Comparison of ENCODE assay signal across 17 cellular contexts in the genomic region with DNA sequence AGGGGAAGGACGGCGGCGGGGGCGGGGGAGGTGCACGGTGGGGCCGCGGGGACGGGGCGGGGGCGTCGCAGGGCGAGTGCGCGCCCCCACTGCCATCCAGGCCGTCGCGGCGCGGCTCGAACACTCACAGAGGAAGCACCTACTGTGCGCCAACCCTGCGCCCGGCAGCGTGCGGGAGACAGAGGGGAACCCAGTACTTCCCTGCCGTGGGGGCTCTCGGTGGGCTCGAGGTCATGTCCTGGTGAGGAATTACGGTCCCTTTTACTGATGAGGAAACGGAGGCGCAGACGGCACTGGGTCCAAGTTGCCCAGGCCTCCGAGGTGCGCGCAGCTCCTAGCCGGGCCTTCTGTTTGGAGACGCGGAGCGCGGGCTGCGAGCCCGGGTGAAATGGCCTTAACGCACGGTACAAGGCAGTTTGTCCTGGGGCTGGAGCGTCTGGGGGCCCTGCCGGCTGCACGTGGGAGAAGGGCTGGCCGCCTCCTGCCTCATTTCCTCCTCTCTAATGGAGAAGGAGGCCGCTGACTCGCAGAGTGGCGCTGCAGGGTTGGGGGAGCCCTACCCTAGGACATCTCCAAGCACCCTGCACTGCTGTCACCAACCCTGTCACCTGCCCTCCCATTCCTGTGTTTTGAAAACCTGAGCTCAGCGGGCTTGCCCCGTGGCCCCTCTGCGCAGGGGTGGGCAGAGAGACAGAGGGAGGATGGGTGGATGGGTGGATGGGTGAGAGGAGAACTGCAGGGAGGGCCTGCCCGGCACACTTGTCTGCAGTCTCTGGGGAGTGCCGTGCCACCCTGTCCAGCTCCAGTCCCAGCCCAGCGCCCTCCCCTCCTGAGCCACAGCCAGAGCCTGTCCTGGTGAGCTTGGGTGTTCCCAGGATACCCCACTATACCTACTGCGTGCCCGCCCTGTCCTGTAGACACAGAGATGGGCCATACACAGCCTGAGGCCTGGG.
DNase-seq lines count a peak whose midpoint lies in the region; FAIRE-seq and TF ChIP-seq lines count a peak whose summit lies in the region.
"Had no signal": no experiment of that assay in that cellular context is flagged by ENCODE, and none has a peak within 500 bp of the region (broad histone marks: within the 10 kb centered on the region; RNA-seq: fewer than 3 reads in every experiment).

No MANE protein-coding gene starts in this region.

- TF ChIP-seq POLR2A in H1 (IDR thresholded peaks at IDR 0.05; ENCODE audit: control extremely low read depth in 1 of 2, low read depth in 2 of 2, low read length in 2 of 2): no peak

- H3K79me2 ChIP-seq in H1 (ENCODE audit: control insufficient read depth in 1 of 2, insufficient read depth in 2 of 2, low read length in 2 of 2): no peaks in the 10 kb centered on the region

- H3K18ac ChIP-seq in H1 (ENCODE audit: extremely low read depth, low read length): peak overlapping the region; percentile 36; the same call in 1 of the 2 replicates

- H3K36me3 Mint-ChIP-seq in nephron progenitor cell (ENCODE audit: low read depth): no peaks in the 10 kb centered on the region
- H3K36me3 Mint-ChIP-seq: IgD-negative memory B cell had no signal

- H3K9me3 Mint-ChIP-seq in nephron progenitor cell: peaks cover 12% of the 10 kb centered on the region
- H3K9me3 Mint-ChIP-seq: IgD-negative memory B cell had no signal

- H3K23me2 ChIP-seq in H1 (ENCODE audit: low read depth, low read length): peaks cover 14% of the 10 kb centered on the region; the same call in 1 of the 2 replicates

- H3K36me3 ChIP-seq in BLaER1: no peaks in the 10 kb centered on the region
- H3K36me3 ChIP-seq in HUES6 (ENCODE audit: control insufficient read depth, insufficient read depth, low read length): no peaks in the 10 kb centered on the region
- no peaks in the 10 kb centered on the region for H3K36me3 ChIP-seq in H1 (ENCODE audit: control insufficient read depth in 2 of 4, insufficient read depth in 4 of 4, low read length in 3 of 4)
- H3K36me3 ChIP-seq: neutrophil had no signal

- H3K27me3 ChIP-seq in BLaER1 (peaks cover 22% of the 10 kb centered on the region), HUES6 (ENCODE audit: control insufficient read depth, insufficient read depth, low read length) (peaks cover 54% of the 10 kb centered on the region), H1 (replicated peaks in 1 of 4; ENCODE audit: control insufficient read depth in 3 of 4, extremely low read depth in 1 of 4, insufficient read depth in 3 of 4, low read length in 3 of 4) (peaks cover 7 to 40% (median 27%) of the 10 kb centered on the region in 4 experiments)

- POLR2A ChIA-PET in H1 (lab: Charles Lee; ENCODE audit: partially characterized antibody): interaction anchor here (0.7 to 2.0 kb wide), 3 partner anchors 9 to 92 kb away, joined by 3 to 6 read pairs (median 3); no protein-coding TSS in a partner anchor

- TF ChIP-seq CTCF in H1 (IDR thresholded peaks at IDR 0.05; ENCODE audit: control extremely low read depth in 1 of 3, insufficient read depth in 1 of 3, low read depth in 1 of 3, low read length in 3 of 3) (no peak), nephron progenitor cell (IDR thresholded peaks at IDR 0.05) (no peak)

- H2AK5ac ChIP-seq in H1 (ENCODE audit: low read depth, low read length): peak overlapping the region; percentile 14; the same call in 1 of the 2 replicates

- H3K27me3 Mint-ChIP-seq in nephron progenitor cell (ENCODE audit: low read depth, poor library complexity): peaks cover 82% of the 10 kb centered on the region

- H3K4ac ChIP-seq in H1 (replicated peaks; ENCODE audit: insufficient read length, low read depth, low read length): no peak overlapping the region

- no peak overlapping the region for H3K27ac ChIP-seq in BLaER1
- H3K27ac ChIP-seq in HUES6 (ENCODE audit: low read depth, low read length): no peak overlapping the region
- H3K27ac ChIP-seq in H1 (ENCODE audit: low read depth, low read length): no peak overlapping the region
- H3K27ac ChIP-seq: GM23248, neutrophil had no signal

- H4K20me1 ChIP-seq in BLaER1 (no peaks in the 10 kb centered on the region), H1 (replicated peaks in 1 of 2; ENCODE audit: control insufficient read depth in 1 of 2, insufficient read depth in 2 of 2, low read length in 2 of 2) (no peaks in the 10 kb centered on the region)

- peak overlapping the region; percentile 97 for H3K4me2 ChIP-seq in BLaER1
- peak overlapping the region; percentile 73 to 87 for H3K4me2 ChIP-seq in H1 (ENCODE audit: insufficient read depth in 1 of 2, low read depth in 2 of 2, low read length in 2 of 2)

- no peak for TF ChIP-seq RAD21 in H1 (IDR thresholded peaks at IDR 0.05 in 1 of 2, conservative IDR thresholded peaks at IDR 0.05 in 1 of 2; ENCODE audit: low read depth in 2 of 2, low read length in 2 of 2)

- no peak overlapping the region for H2AFZ ChIP-seq in H1 (ENCODE audit: low read length)
- H2AFZ ChIP-seq: GM23248 had no signal

- DNase-seq in H1 (ENCODE audit: low read depth in 1 of 2, low spot score in 2 of 2): peak in 1 of 2 experiments; percentile 70
- no peak for DNase-seq in nephron progenitor cell
- no peak for DNase-seq in cerebellum (ENCODE audit: low spot score)
- no peak for DNase-seq in hepatic stellate cell (ENCODE audit: low spot score)
- no peak for DNase-seq in NCI-H1048 (lab: John Stamatoyannopoulos, UW)
- no peak for DNase-seq in NCI-H1930 (lab: John Stamatoyannopoulos, UW)
- DNase-seq: activated CD4-positive, alpha-beta T cell treated with anti-CD3 and anti-CD28 coated beads, Interleukin-2, amount 50 U/mL, for 48 hours; DMS53; mammary epithelial cell; NCI-H1417 treated with DMSO at 0.1 percent for 48 hours; NCI-H446 treated with DMSO at 0.1 percent for 48 hours; stimulated activated naive CD4-positive, alpha-beta T cell had no signal

- no peak overlapping the region for H3K23ac ChIP-seq in H1 (ENCODE audit: insufficient read length)

- H3K79me1 ChIP-seq in H1 (ENCODE audit: low read depth, low read length): no peaks in the 10 kb centered on the region

- H2BK120ac ChIP-seq in H1 (replicated peaks; ENCODE audit: low read depth, low read length): no peak overlapping the region

- H2BK15ac ChIP-seq in H1 (ENCODE audit: low read length): peak overlapping the region; percentile 20; the same call in 1 of the 2 replicates

- H4K91ac ChIP-seq in H1 (replicated peaks; ENCODE audit: insufficient read length, low read length): no peak overlapping the region

- TF ChIP-seq EP300 in H1 (IDR thresholded peaks at IDR 0.05; ENCODE audit: borderline replicate concordance in 1 of 2, low read depth in 2 of 2, low read length in 2 of 2): no peak

- H4K8ac ChIP-seq in H1 (ENCODE audit: extremely low read depth, insufficient read depth, low read length): no peak overlapping the region

- peaks cover 6% of the 10 kb centered on the region for H3K4me1 Mint-ChIP-seq in nephron progenitor cell

- no peak overlapping the region for H4K5ac ChIP-seq in H1 (ENCODE audit: insufficient read length, low read depth, low read length)

- FAIRE-seq in H1 (lab: Jason Lieb, UNC): no peak

- WGBS in H1 (ENCODE audit: extremely low coverage in 1 of 2, insufficient coverage in 1 of 2, insufficient read length in 1 of 2, insufficient replicate concordance in 2 of 2, low coverage in 1 of 2, low lambda C conversion rate in 2 of 2, missing lambda C conversion rate in 1 of 2), 2 experiments: 28% methylated on average over 28 of the region's 59 CpGs; no CpG with 5 or more reads in 1 of the 2 experiments

- peak overlapping the region; percentile 54 for H3K4me3 Mint-ChIP-seq in nephron progenitor cell

- CTCF ChIA-PET in H1 (lab: Charles Lee; ENCODE audit: partially characterized antibody): interaction anchor here (1.0 to 1.6 kb wide), 5 partner anchors 9 to 88 kb away, joined by 3 to 5 read pairs (median 4); no protein-coding TSS in a partner anchor

- H3K4me3 ChIP-seq in BLaER1: peak overlapping the region; percentile 65
- H3K4me3 ChIP-seq in HUES6 (ENCODE audit: low read depth, low read length): peak overlapping the region; percentile 65
- peak overlapping the region; percentile 26 to 56 (median 29); a peak in 7 of 8 replicates for H3K4me3 ChIP-seq in H1 (ENCODE audit: extremely low read depth in 1 of 4, insufficient read depth in 2 of 4, low read depth in 3 of 4, low read length in 4 of 4)
- H3K4me3 ChIP-seq: GM23248 had no signal

- H3K9me3 ChIP-seq in BLaER1: peaks cover 25% of the 10 kb centered on the region
- H3K9me3 ChIP-seq in HUES6 (ENCODE audit: control insufficient read depth, insufficient read depth, low read depth, low read length): peaks cover 14% of the 10 kb centered on the region
- H3K9me3 ChIP-seq in H1 (ENCODE audit: insufficient read depth in 2 of 2, low read depth in 1 of 2, low read length in 1 of 2): peaks cover 0 to 9% of the 10 kb centered on the region in 2 experiments; a peak in 1 of 4 replicates
- H3K9me3 ChIP-seq: neutrophil had no signal

- no peak overlapping the region for H3K27ac Mint-ChIP-seq in nephron progenitor cell

- no peak overlapping the region for H3K56ac ChIP-seq in H1 (replicated peaks; ENCODE audit: insufficient read length, low read depth, low read length)

- H3K9ac ChIP-seq in BLaER1: no peak overlapping the region
- H3K9ac ChIP-seq in HUES6 (ENCODE audit: low read length): no peak overlapping the region
- H3K9ac ChIP-seq in H1 (replicated peaks in 1 of 4; ENCODE audit: extremely low read depth in 1 of 4, low read depth in 3 of 4, low read length in 3 of 4): no peak overlapping the region
- H3K9ac ChIP-seq: GM23248 had no signal

- H2BK5ac ChIP-seq in H1 (ENCODE audit: low read depth, low read length): peak overlapping the region; percentile 44; the same call in 1 of the 2 replicates

- H3K14ac ChIP-seq in H1 (ENCODE audit: insufficient read length): no peak overlapping the region

- H2BK20ac ChIP-seq in H1 (ENCODE audit: low read length): peak overlapping the region; percentile 8; the same call in 1 of the 2 replicates

- H3K4me1 ChIP-seq in BLaER1 (peaks cover 58% of the 10 kb centered on the region), HUES6 (ENCODE audit: control insufficient read depth, insufficient read depth, low read length) (peaks cover 16% of the 10 kb centered on the region), H1 (replicated peaks in 1 of 4; ENCODE audit: control insufficient read depth in 3 of 4, insufficient read depth in 4 of 4, low read length in 3 of 4) (peaks cover 0 to 19% (median 8%) of the 10 kb centered on the region in 4 experiments; a peak in 6 of 7 replicates)

- H2BK12ac ChIP-seq in H1 (ENCODE audit: low read depth, low read length): peak overlapping the region; percentile 30; the same call in 1 of the 2 replicates

TF ChIP-seq in H1, 55 proteins besides CTCF, POLR2A, EP300 and RAD21 (continues in another document):
- TF ChIP-seq GABPA (IDR thresholded peaks at IDR 0.05; ENCODE audit: borderline replicate concordance, insufficient read depth, low read length): 0 out of 2 replicates have a peak, but pooled peaks have one; percentile 53
- TF ChIP-seq KDM4A (IDR thresholded peaks at IDR 0.05; ENCODE audit: low read depth, low read length, severe bottlenecking): peak; percentile 12
- TF ChIP-seq NRF1 (IDR thresholded peaks at IDR 0.05; ENCODE audit: low read depth, low read length): no peak
- TF ChIP-seq, protein P1, sequence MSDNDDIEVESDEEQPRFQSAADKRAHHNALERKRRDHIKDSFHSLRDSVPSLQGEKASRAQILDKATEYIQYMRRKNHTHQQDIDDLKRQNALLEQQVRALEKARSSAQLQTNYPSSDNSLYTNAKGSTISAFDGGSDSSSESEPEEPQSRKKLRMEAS (IDR thresholded peaks at IDR 0.05): peak; percentile 52
